ENCODE assay signal across 18 cellular contexts in the genomic region with DNA sequence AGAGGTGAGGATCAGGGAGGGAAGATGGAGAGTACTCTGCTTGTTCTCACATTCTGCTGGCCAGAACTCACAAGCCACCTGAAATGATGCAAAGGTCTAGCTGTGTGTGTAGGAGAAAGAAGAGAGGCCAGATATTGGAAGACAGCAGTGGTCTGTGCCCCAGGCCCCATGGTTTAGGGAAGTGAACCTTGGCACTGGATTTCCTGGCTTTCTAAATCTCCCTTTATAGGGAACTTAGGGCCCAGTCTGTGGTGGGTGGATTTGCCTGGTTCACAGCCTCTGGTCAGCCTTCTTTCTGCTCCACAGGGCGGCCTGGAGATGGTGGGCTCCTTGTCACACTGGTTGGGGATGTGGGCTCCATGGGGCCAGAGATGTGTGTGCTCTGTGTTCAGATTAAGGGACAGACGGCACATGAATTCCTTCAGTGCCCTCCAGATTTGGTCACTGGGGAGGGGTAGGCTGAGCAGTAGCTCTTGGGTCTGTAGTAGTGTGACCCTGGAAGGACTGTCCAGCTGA. TPM values are rescaled to one million over a fixed set of nuclear protein-coding genes. Genes with fewer than 3 reads are reported as not detected.
A peak's percentile ranks its signal among the peaks of the same experiment; 100 is the strongest.
DNase-seq lines count a peak whose midpoint lies in the region; ATAC-seq, FAIRE-seq and TF ChIP-seq lines count a peak whose summit lies in the region.
"Had no signal": no experiment of that assay in that cellular context is flagged by ENCODE, and none has a peak within 500 bp of the region (broad histone marks: within the 10 kb centered on the region; RNA-seq: fewer than 3 reads in every experiment).

No MANE protein-coding gene starts in this region.

- H3K4me3 Mint-ChIP-seq in activated naive CD4-positive, alpha-beta T cell treated with anti-CD3 and anti-CD28 coated beads, Interleukin-2, amount 10 ng/mL, durations not matched to agents 7 days and 5 days = no peak overlapping the region
- H3K4me3 Mint-ChIP-seq in stimulated activated naive B cell treated with anti-CD40 and anti-IgM and Interleukin-4, amounts not matched to agents 10 μg/mL and 1 μg/mL and 100 μg/mL, for 72 hours = no peak overlapping the region
- H3K4me3 Mint-ChIP-seq: GM23338, IgD-negative memory B cell, nephron had no signal

- H3K9me3 Mint-ChIP-seq in activated naive CD4-positive, alpha-beta T cell treated with anti-CD3 and anti-CD28 coated beads, Interleukin-2, amount 10 ng/mL, durations not matched to agents 7 days and 5 days = no peaks in the 10 kb centered on the region
- H3K9me3 Mint-ChIP-seq in stimulated activated naive B cell treated with anti-CD40 and anti-IgM and Interleukin-4, amounts not matched to agents 10 μg/mL and 1 μg/mL and 100 μg/mL, for 72 hours = no peaks in the 10 kb centered on the region
- H3K9me3 Mint-ChIP-seq: activated T-helper 2 cell treated with anti-CD3 and anti-CD28 coated beads, Interferon-gamma antibody, Interleukin-2, Interleukin-4, amounts not matched to agents 10 μg/mL and 5 μg/mL and 100 μg/mL, durations not matched to agents 14 hours and 24 hours and 36 hours; IgD-negative memory B cell; nephron had no signal

- no peaks in the 10 kb centered on the region for H4K20me1 ChIP-seq in GM12878 (ENCODE audit: control insufficient read depth, insufficient read depth)

- no TSS peak for BruUV-seq in GM12878 (replicated peaks; lab: Mats Ljungman, UMichigan)

- WGBS in GM12878 (ENCODE audit: insufficient coverage, insufficient replicate concordance, low lambda C conversion rate, missing lambda C conversion rate) = 44% methylated on average over 2 of the region's 2 CpGs

- no peak for TF ChIP-seq CTCF in NB4 (IDR thresholded peaks at IDR 0.05; ENCODE audit: low read depth, low read length)
- TF ChIP-seq CTCF in GM12878 (IDR thresholded peaks at IDR 0.05 in 2 of 3, conservative IDR thresholded peaks at IDR 0.05 in 1 of 3; ENCODE audit: control insufficient read depth in 2 of 3, extremely low read depth in 1 of 3, insufficient read depth in 1 of 3, low read depth in 3 of 3, low read length in 3 of 3) = no peak

- intact Hi-C loops in GM12878 (cut with micrococcal nuclease; ENCODE audit: unreplicated experiment) = no loop called here

- no peak for FAIRE-seq in GM12878 (lab: Jason Lieb, UNC)

- H2AFZ ChIP-seq in GM12878 (ENCODE audit: control insufficient read depth, low read depth, low read length) = no peak overlapping the region
- H2AFZ ChIP-seq: GM23338 had no signal

- no peak for TF ChIP-seq RAD21 in GM12878 (IDR thresholded peaks at IDR 0.05; ENCODE audit: insufficient read depth, low read depth, low read length)

- RAD21 ChIA-PET in GM12878 (lab: Charles Lee; ENCODE audit: unreplicated experiment) = no interaction called here

- no peaks in the 10 kb centered on the region for H3K9me3 ChIP-seq in GM12878 (replicated peaks; ENCODE audit: control insufficient read depth, insufficient read depth, low read length)

- H3K4me1 Mint-ChIP-seq in activated naive CD4-positive, alpha-beta T cell treated with anti-CD3 and anti-CD28 coated beads, Interleukin-2, amount 10 ng/mL, durations not matched to agents 7 days and 5 days = peaks cover 96% of the 10 kb centered on the region
- peaks cover 10 to 33% of the 10 kb centered on the region in 2 donors for H3K4me1 Mint-ChIP-seq in stimulated activated naive B cell treated with anti-CD40 and anti-IgM and Interleukin-4, amounts not matched to agents 10 μg/mL and 1 μg/mL and 100 μg/mL, for 72 hours

- no peak overlapping the region for H3K27ac ChIP-seq in GM12878 (ENCODE audit: control insufficient read depth, insufficient read depth)
- H3K27ac ChIP-seq: brain microvascular endothelial cell had no signal

- in situ Hi-C loops in GM12878 (cut with MboI) = no loop called here

- no peaks in the 10 kb centered on the region for H3K27me3 Mint-ChIP-seq in activated naive CD4-positive, alpha-beta T cell treated with anti-CD3 and anti-CD28 coated beads, Interleukin-2, amount 10 ng/mL, durations not matched to agents 7 days and 5 days
- no peaks in the 10 kb centered on the region for H3K27me3 Mint-ChIP-seq in stimulated activated naive B cell treated with anti-CD40 and anti-IgM and Interleukin-4, amounts not matched to agents 10 μg/mL and 1 μg/mL and 100 μg/mL, for 72 hours

- H3K27me3 ChIP-seq in GM12878 (replicated peaks in 1 of 2; ENCODE audit: control insufficient read depth in 2 of 2, insufficient read depth in 2 of 2, low read length in 1 of 2) = no peaks in the 10 kb centered on the region; a peak in 1 of 4 replicates
- H3K27me3 ChIP-seq: brain microvascular endothelial cell had no signal

- DNase-seq in activated naive CD4-positive, alpha-beta T cell treated with anti-CD3 and anti-CD28 coated beads, Interleukin-2, amount 10 ng/mL, durations not matched to agents 7 days and 5 days = no peak
- DNase-seq in activated naive CD4-positive, alpha-beta T cell treated with anti-CD3 and anti-CD28 coated beads, Interleukin-2, amount 50 U/mL, for 16 hours = no peak
- DNase-seq in NB4 (ENCODE audit: low read depth) (peak; percentile 60), GM12878 (ENCODE audit: low read depth, low spot score) (no peak), left lobe of liver (ENCODE audit: low spot score) (no peak), retina (no peak)
- no peak for DNase-seq in stimulated activated naive B cell treated with anti-CD40 and anti-IgM and Interleukin-4, amounts not matched to agents 10 μg/mL and 1 μg/mL and 100 μg/mL, for 72 hours
- DNase-seq: activated CD4-positive, alpha-beta T cell treated with anti-CD3 and anti-CD28 coated beads for 1 hour; brain microvascular endothelial cell; NCI-H1105 treated with DMSO at 0.1 percent for 48 hours; NCI-H2227 treated with DMSO at 0.1 percent for 48 hours; stimulated activated naive CD4-positive, alpha-beta T cell treated with Interleukin-2 at 50 U/mL for 16 hours; SW 1271 had no signal

- POLR2A ChIA-PET in GM12878 (lab: Charles Lee) = no interaction called here

- ATAC-seq in GM12878 = no peak
- peak; percentile 33 to 38 for ATAC-seq in stimulated activated naive B cell treated with anti-CD40 and anti-IgM and Interleukin-4, amounts not matched to agents 10 μg/mL and 1 μg/mL and 100 μg/mL, for 72 hours (replicated peaks)
- ATAC-seq in HG03354 (IDR thresholded peaks at IDR 0.05; ENCODE audit: poor library complexity, severe bottlenecking, unreplicated experiment) = no peak
- no peak for ATAC-seq in left lobe of liver
- ATAC-seq: GM23338 had no signal

- H3K4me3 ChIP-seq in NB4 (ENCODE audit: low read depth, low read length) (no peak overlapping the region), GM12878 (no peak overlapping the region)
- H3K4me3 ChIP-seq: GM23338 had no signal

- peaks cover 53% of the 10 kb centered on the region for H3K36me3 Mint-ChIP-seq in activated naive CD4-positive, alpha-beta T cell treated with anti-CD3 and anti-CD28 coated beads, Interleukin-2, amount 10 ng/mL, durations not matched to agents 7 days and 5 days
- no peaks in the 10 kb centered on the region for H3K36me3 Mint-ChIP-seq in stimulated activated naive B cell treated with anti-CD40 and anti-IgM and Interleukin-4, amounts not matched to agents 10 μg/mL and 1 μg/mL and 100 μg/mL, for 72 hours

- TF ChIP-seq EP300 in GM12878 (IDR thresholded peaks at IDR 0.05; ENCODE audit: borderline replicate concordance in 1 of 2, control insufficient read depth in 1 of 2, low read depth in 2 of 2, low read length in 2 of 2) = no peak

- H3K36me3 ChIP-seq in GM12878 (ENCODE audit: control insufficient read depth in 2 of 2, insufficient read depth in 2 of 2, low read length in 1 of 2) = no peaks in the 10 kb centered on the region
- H3K36me3 ChIP-seq: brain microvascular endothelial cell had no signal

- H3K4me2 ChIP-seq in GM12878 (ENCODE audit: control insufficient read depth, insufficient read depth) = no peak overlapping the region
- H3K4me2 ChIP-seq: GM23338 had no signal

- H3K27ac Mint-ChIP-seq in activated naive CD4-positive, alpha-beta T cell treated with anti-CD3 and anti-CD28 coated beads, Interleukin-2, amount 10 ng/mL, durations not matched to agents 7 days and 5 days = peak overlapping the region; percentile 95
- peak overlapping the region; percentile 37 for H3K27ac Mint-ChIP-seq in stimulated activated naive B cell treated with anti-CD40 and anti-IgM and Interleukin-4, amounts not matched to agents 10 μg/mL and 1 μg/mL and 100 μg/mL, for 72 hours
- H3K27ac Mint-ChIP-seq: GM23338 had no signal

- no peak overlapping the region for H3K9ac ChIP-seq in GM12878 (ENCODE audit: control insufficient read depth, insufficient read depth, low read length)

- no peaks in the 10 kb centered on the region for H3K79me2 ChIP-seq in GM12878 (ENCODE audit: control insufficient read depth, insufficient read depth, low read length)

- peaks cover 4% of the 10 kb centered on the region; the same call in 1 of the 2 replicates for H3K4me1 ChIP-seq in GM12878 (ENCODE audit: control insufficient read depth, insufficient read depth, low read length)

- CTCF ChIA-PET in activated naive CD4-positive, alpha-beta T cell treated with anti-CD3 and anti-CD28 coated beads, Interleukin-2, amount 10 ng/mL, durations not matched to agents 7 days and 5 days (lab: Charles Lee) = interaction anchor here (1.1 to 2.5 kb wide), 3 partner anchors 18 to 84 kb away, joined by 4 to 10 read pairs (median 10); no protein-coding TSS in a partner anchor
- CTCF ChIA-PET in GM12878 (lab: Yijun Ruan, JAX) = interaction anchor here (0.7 to 1.5 kb wide), 3 partner anchors 18 to 83 kb away, joined by 3 read pairs; no protein-coding TSS in a partner anchor

- SMC1A ChIA-PET in GM12878 (lab: Charles Lee; ENCODE audit: uncharacterized antibody, unreplicated experiment) = interaction anchor here (0.7 kb wide), 2 partner anchors 66 to 84 kb away, joined by 3 read pairs; no protein-coding TSS in a partner anchor

- TF ChIP-seq POLR2A in NB4 (IDR thresholded peaks at IDR 0.05; ENCODE audit: extremely low read depth, insufficient read length) (no peak), GM12878 (IDR thresholded peaks at IDR 0.05; ENCODE audit: low read depth, low read length) (no peak)

RNA-seq across cellular contexts. Expression of gene SH2D4B, which starts 9.5 kb away (rescaled TPM):
- total RNA-seq in GM12878 (2013; cell fraction: nucleolus; rRNA removed) = 1.2 TPM in 2 replicates
- total RNA-seq in GM12878 (2014; rRNA removed) (0.05 and 0.06 TPM in 2 replicates), GM12878 (2014; rRNA removed; fragmentation: Illumina TruSeq; extraction: Trizol) (not detected in 2 replicates), GM12878 (2021) (0.13 and 0.19 TPM in 2 replicates), left lobe of liver (not detected)
- polyA plus RNA-seq in GM12878 (2011; ENCODE audit: low read depth) = 0.07 TPM
- polyA plus RNA-seq in GM12878 (2011; rRNA removed) (0.14 TPM in 2 replicates), GM12878 (2014; fragmentation: Illumina TruSeq; extraction: Trizol) (not detected in 2 replicates), GM12878 (2014; fragmentation: Nextera tagmentation; extraction: Ambion mirVana) (not detected), GM12878 (2014; rRNA removed) (0.04 TPM in 1 of 2 replicates, not detected in the other), GM12878 (2016; fragmentation: Nextera tagmentation; extraction: Ambion mirVana) (under 1 TPM in 1 of 2 experiments, not detected in 1; 0.21 TPM)
- 0.08 and 0.09 TPM in 2 replicates for polyA plus RNA-seq in GM12878 (2011; cell fraction: cytosol; rRNA removed)
- 0.61 and 0.67 TPM in 2 replicates for polyA plus RNA-seq in GM12878 (2011; cell fraction: nucleus; rRNA removed)
- 0.05 and 0.13 TPM in 2 replicates for polyA plus RNA-seq in GM12878 (2012)
- polyA minus RNA-seq in GM12878 (2011; rRNA and poly(A)+ RNA removed) = 0.29 and 0.52 TPM in 2 replicates
- 0.67 TPM in 1 of 2 replicates, not detected in the other for polyA minus RNA-seq in GM12878 (2011; cell fraction: cytosol; rRNA and poly(A)+ RNA removed)
- 0.85 and 0.86 TPM in 2 replicates for polyA minus RNA-seq in GM12878 (2011; cell fraction: nucleus; rRNA and poly(A)+ RNA removed)
- total RNA-seq: GM23338 had no signal
- polyA plus RNA-seq: IgD-negative memory B cell had no signal

Comparison
In these comparisons a context has a peak if more than half of its experiments do, and no peak if none do; other contexts are left out.
1. ATAC-seq: peak in stimulated activated naive B cell treated with anti-CD40 and anti-IgM and Interleukin-4, amounts not matched to agents 10 μg/mL and 1 μg/mL and 100 μg/mL, for 72 hours (2 of 2); none in GM12878 (single experiment), HG03354 (single experiment) and left lobe of liver (single experiment).